ENCODE assay signal across 26 cellular contexts in genomic region chr7:149827089-149827981, GRCh38. TPM values are rescaled to one million over a fixed set of nuclear protein-coding genes. Genes with fewer than 3 reads are reported as not detected.
DNase-seq lines count a peak whose midpoint lies in the region; ATAC-seq, FAIRE-seq and TF ChIP-seq lines count a peak whose summit lies in the region.
"Had no signal": no experiment of that assay in that cellular context is flagged by ENCODE, and none has a peak within 500 bp of the region (broad histone marks: within the 10 kb centered on the region; RNA-seq: fewer than 3 reads in every experiment).

No MANE protein-coding gene starts in this region.

- FAIRE-seq in GM12891 (lab: Jason Lieb, UNC): no peak
- FAIRE-seq: HTR-8/SVneo had no signal

- H3K4me2 ChIP-seq in BLaER1 treated with 17β-estradiol and CSF1 and Interleukin-3, amounts not matched to agents 10 nM and 100 nM: peak overlapping the region; percentile 33 to 95 (median 82)

- no peak for TF ChIP-seq EP300 in sigmoid colon (IDR thresholded peaks at IDR 0.05)

- DNase-seq in GM12891 (ENCODE audit: insufficient read length, low spot score): peak; percentile 19
- DNase-seq in activated naive CD8-positive, alpha-beta T cell treated with anti-CD3 and anti-CD28 coated beads, Interleukin-2, amount 50 U/mL, for 24 hours: peak; percentile 7
- DNase-seq in sigmoid colon: peak; percentile 55
- DNase-seq in COR-L47 (lab: John Stamatoyannopoulos, UW): no peak
- DNase-seq in coronary artery (ENCODE audit: low spot score): no peak
- no peak for DNase-seq in foreskin keratinocyte
- DNase-seq: activated CD4-positive, alpha-beta T cell treated with anti-CD3 and anti-CD28 coated beads, Interleukin-2, amount 50 U/mL, for 1 hour; CD4-positive, alpha-beta memory T cell; DMS53; GF-D8; KG1; left colon; naive thymus-derived CD4-positive, alpha-beta T cell; NCI-H1694; NCI-H226; NCI-H748 treated with DMSO at 0.1 percent for 48 hours; stimulated activated CD4-positive, alpha-beta T cell treated with anti-CD3 and anti-CD28 coated beads, Interleukin-12 subunit alpha, Interleukin-12 subunit beta, amount 100 ng/mL, for 4 hours; stimulated activated CD4-positive, alpha-beta T cell treated with anti-CD3 and anti-CD28 coated beads, Interleukin-4, amount 100 ng/mL, for 24 hours; stimulated activated naive CD4-positive, alpha-beta T cell; T-helper 9 cell had no signal

- H3K4me3 Mint-ChIP-seq in activated naive CD8-positive, alpha-beta T cell treated with anti-CD3 and anti-CD28 coated beads, Interleukin-2, amount 50 U/mL, for 24 hours: no peak overlapping the region
- H3K4me3 Mint-ChIP-seq: activated T-helper 1 cell treated with anti-CD3 and anti-CD28 coated beads, Interleukin-12 subunit alpha, Interleukin-12 subunit beta, Interleukin-2, Interleukin-4 antibody, amounts not matched to agents 30 ng/mL and 10 ng/mL and 1 ng/mL, durations not matched to agents 14 hours and 24 hours and 36 hours; CD4-positive, alpha-beta memory T cell; central memory CD8-positive, alpha-beta T cell; naive thymus-derived CD4-positive, alpha-beta T cell had no signal

- H3K36me3 ChIP-seq in BLaER1 treated with 17β-estradiol and CSF1 and Interleukin-3, amounts not matched to agents 10 nM and 100 nM: no peaks in the 10 kb centered on the region
- H3K36me3 ChIP-seq in sigmoid colon: no peaks in the 10 kb centered on the region
- H3K36me3 ChIP-seq: ovary had no signal

- H4K20me1 ChIP-seq in BLaER1 treated with 17β-estradiol and CSF1 and Interleukin-3, amounts not matched to agents 10 nM and 100 nM: no peaks in the 10 kb centered on the region

- H3K9me3 ChIP-seq in BLaER1 treated with 17β-estradiol and CSF1 and Interleukin-3, amounts not matched to agents 10 nM and 100 nM (replicated peaks in 1 of 11): no peaks in the 10 kb centered on the region
- no peaks in the 10 kb centered on the region for H3K9me3 ChIP-seq in sigmoid colon
- H3K9me3 ChIP-seq: ovary had no signal

- peak overlapping the region in 9 of 11 experiments; percentile 9 to 65 (median 52); a peak in 15 of 22 replicates for H3K9ac ChIP-seq in BLaER1 treated with 17β-estradiol and CSF1 and Interleukin-3, amounts not matched to agents 10 nM and 100 nM

- H3K4me1 Mint-ChIP-seq in activated naive CD8-positive, alpha-beta T cell treated with anti-CD3 and anti-CD28 coated beads, Interleukin-2, amount 50 U/mL, for 24 hours: peaks cover 2% of the 10 kb centered on the region
- H3K4me1 Mint-ChIP-seq: central memory CD8-positive, alpha-beta T cell had no signal

- no peak overlapping the region for H3K27ac Mint-ChIP-seq in activated naive CD8-positive, alpha-beta T cell treated with anti-CD3 and anti-CD28 coated beads, Interleukin-2, amount 50 U/mL, for 24 hours
- H3K27ac Mint-ChIP-seq: activated T-helper 1 cell treated with anti-CD3 and anti-CD28 coated beads, Interleukin-12 subunit alpha, Interleukin-12 subunit beta, Interleukin-2, Interleukin-4 antibody, amounts not matched to agents 30 ng/mL and 10 ng/mL and 1 ng/mL, durations not matched to agents 14 hours and 24 hours and 36 hours had no signal

- intact Hi-C loops in sigmoid colon (cut with DNase I): no loop called here

- H3K27me3 ChIP-seq in BLaER1 treated with 17β-estradiol and CSF1 and Interleukin-3, amounts not matched to agents 10 nM and 100 nM: peaks cover 0 to 9% (median 0%) of the 10 kb centered on the region in 11 experiments; a peak in 3 of 22 replicates
- H3K27me3 ChIP-seq in sigmoid colon (peaks cover 0 to 11% (median 0%) of the 10 kb centered on the region in 3 donors), foreskin keratinocyte (peaks cover 12% of the 10 kb centered on the region)
- H3K27me3 ChIP-seq: ovary had no signal

- H3K36me3 Mint-ChIP-seq in activated naive CD8-positive, alpha-beta T cell treated with anti-CD3 and anti-CD28 coated beads, Interleukin-2, amount 50 U/mL, for 24 hours (ENCODE audit: low read depth): no peaks in the 10 kb centered on the region
- H3K36me3 Mint-ChIP-seq: activated naive CD4-positive, alpha-beta T cell treated with anti-CD3 and anti-CD28 coated beads, Interleukin-2, amount 50 U/mL, for 72 hours; CD4-positive, alpha-beta memory T cell; naive thymus-derived CD4-positive, alpha-beta T cell had no signal

- ATAC-seq in activated naive CD8-positive, alpha-beta T cell treated with anti-CD3 and anti-CD28 coated beads, Interleukin-2, amount 50 U/mL, for 24 hours: no peak
- ATAC-seq in foreskin keratinocyte: no peak
- ATAC-seq: left colon; naive thymus-derived CD4-positive, alpha-beta T cell had no signal

- H3K4me1 ChIP-seq in BLaER1 treated with 17β-estradiol and CSF1 and Interleukin-3, amounts not matched to agents 10 nM and 100 nM: peaks cover 32 to 67% (median 64%) of the 10 kb centered on the region in 10 experiments
- H3K4me1 ChIP-seq in sigmoid colon (no peaks in the 10 kb centered on the region), foreskin keratinocyte (no peaks in the 10 kb centered on the region)

- no peaks in the 10 kb centered on the region for H3K9me3 Mint-ChIP-seq in activated naive CD8-positive, alpha-beta T cell treated with anti-CD3 and anti-CD28 coated beads, Interleukin-2, amount 50 U/mL, for 24 hours
- H3K9me3 Mint-ChIP-seq: activated naive CD4-positive, alpha-beta T cell treated with anti-CD3 and anti-CD28 coated beads, Interleukin-2, amount 50 U/mL, for 72 hours; activated T-helper 1 cell treated with anti-CD3 and anti-CD28 coated beads, Interleukin-12 subunit alpha, Interleukin-12 subunit beta, Interleukin-2, Interleukin-4 antibody, amounts not matched to agents 30 ng/mL and 10 ng/mL and 1 ng/mL, durations not matched to agents 14 hours and 24 hours and 36 hours; CD4-positive, alpha-beta memory T cell; central memory CD8-positive, alpha-beta T cell; naive thymus-derived CD4-positive, alpha-beta T cell had no signal

- no peak overlapping the region; a peak in 2 of 20 replicates for H3K4me3 ChIP-seq in BLaER1 treated with 17β-estradiol and CSF1 and Interleukin-3, amounts not matched to agents 10 nM and 100 nM
- H3K4me3 ChIP-seq in sigmoid colon (no peak overlapping the region), coronary artery (no peak overlapping the region)
- H3K4me3 ChIP-seq: ovary had no signal

- no peaks in the 10 kb centered on the region for H3K27me3 Mint-ChIP-seq in activated naive CD8-positive, alpha-beta T cell treated with anti-CD3 and anti-CD28 coated beads, Interleukin-2, amount 50 U/mL, for 24 hours

- H3K27ac ChIP-seq in BLaER1 treated with 17β-estradiol and CSF1 and Interleukin-3, amounts not matched to agents 10 nM and 100 nM: peak overlapping the region in 9 of 11 experiments; percentile 22 to 78 (median 61); a peak in 17 of 22 replicates
- H3K27ac ChIP-seq in sigmoid colon (no peak overlapping the region), coronary artery (no peak overlapping the region), foreskin keratinocyte (no peak overlapping the region)
- H3K27ac ChIP-seq: ovary had no signal

- TF ChIP-seq CTCF in sigmoid colon (IDR thresholded peaks at IDR 0.05) (no peak), coronary artery (IDR thresholded peaks at IDR 0.05) (no peak), foreskin keratinocyte (conservative IDR thresholded peaks at IDR 0.05) (no peak)

- no peak for TF ChIP-seq POLR2A in GM12891 (IDR thresholded peaks at IDR 0.05; ENCODE audit: low read depth, low read length)
- TF ChIP-seq POLR2A in sigmoid colon (IDR thresholded peaks at IDR 0.05): no peak

- WGBS in sigmoid colon, 2 donors: 81 to 83% methylated on average over 23 of the region's 23 CpGs

TF ChIP-seq in GM12891, 5 proteins besides CTCF, POLR2A, EP300 and RAD21:
- no peak for TF ChIP-seq PAX5 (IDR thresholded peaks at IDR 0.05; ENCODE audit: insufficient read depth, low read length, severe bottlenecking)
- no peak for TF ChIP-seq POU2F2 (IDR thresholded peaks at IDR 0.05; ENCODE audit: low read depth, low read length)
- no peak for TF ChIP-seq SPI1 (IDR thresholded peaks at IDR 0.05; ENCODE audit: low read depth, low read length)
- TF ChIP-seq POLR2AphosphoS5 (IDR thresholded peaks at IDR 0.05; ENCODE audit: low read depth, low read length): no peak
- TF ChIP-seq TAF1 (IDR thresholded peaks at IDR 0.05; ENCODE audit: low read depth, low read length): no peak

RNA-seq across cellular contexts. Expression of gene ZNF862, which starts 10.8 kb away (rescaled TPM):
- 6.3 TPM for polyA plus RNA-seq in GM12891 (2012; ENCODE audit: low read depth, missing spikeins)
- 10 to 100 TPM; 12.5 to 23.8 (median 15.9) TPM for total RNA-seq in sigmoid colon
- 1 to 10 TPM in 2 of 3 donors, under 1 TPM in 1; 0.92 to 9.6 (median 6.0) TPM for polyA plus RNA-seq in sigmoid colon
- total RNA-seq in foreskin keratinocyte: 3.7 and 5.1 TPM in 2 replicates
- polyA plus RNA-seq in foreskin keratinocyte: 1.2 and 1.7 TPM in 2 replicates

RNA-seq across cellular contexts. Expression of gene ATP6V0E2, which starts 46.4 kb away (rescaled TPM):
- polyA plus RNA-seq in GM12891 (2012; ENCODE audit: low read depth, missing spikeins): 16.8 TPM
- 10 to 100 TPM; 16.6 to 41.7 (median 29.9) TPM for total RNA-seq in sigmoid colon
- polyA plus RNA-seq in sigmoid colon: 10 to 100 TPM; 13.2 to 45.5 (median 22.8) TPM
- 4.2 and 10.4 TPM in 2 replicates for total RNA-seq in foreskin keratinocyte
- 5.0 and 14.0 TPM in 2 replicates for polyA plus RNA-seq in foreskin keratinocyte

RNA-seq across cellular contexts. Expression of gene ZNF467, which starts 53.9 kb away (rescaled TPM):
- 0.26 TPM for polyA plus RNA-seq in GM12891 (2012; ENCODE audit: low read depth, missing spikeins)
- total RNA-seq in sigmoid colon (10 to 100 TPM in 1 of 4 donors, 1 to 10 TPM in 3; 7.1 to 15.7 (median 9.2) TPM), foreskin keratinocyte (0.35 and 0.48 TPM in 2 replicates)
- polyA plus RNA-seq in sigmoid colon (1 to 10 TPM; 3.0 to 4.6 (median 3.5) TPM), foreskin keratinocyte (0.48 and 0.66 TPM in 2 replicates)

Comparison
In these comparisons a context has a peak if more than half of its experiments do, and no peak if none do; other contexts are left out.
1. H3K27ac ChIP-seq: peak in BLaER1 treated with 17β-estradiol and CSF1 and Interleukin-3, amounts not matched to agents 10 nM and 100 nM (9 of 11); none in sigmoid colon (0 of 4), coronary artery (0 of 2) and foreskin keratinocyte (single experiment).
2. DNase-seq: peak in GM12891 (single experiment), activated naive CD8-positive, alpha-beta T cell treated with anti-CD3 and anti-CD28 coated beads, Interleukin-2, amount 50 U/mL, for 24 hours (single experiment) and sigmoid colon (single experiment); none in COR-L47 (single experiment), coronary artery (single experiment) and foreskin keratinocyte (0 of 2).